In the genomic region with DNA sequence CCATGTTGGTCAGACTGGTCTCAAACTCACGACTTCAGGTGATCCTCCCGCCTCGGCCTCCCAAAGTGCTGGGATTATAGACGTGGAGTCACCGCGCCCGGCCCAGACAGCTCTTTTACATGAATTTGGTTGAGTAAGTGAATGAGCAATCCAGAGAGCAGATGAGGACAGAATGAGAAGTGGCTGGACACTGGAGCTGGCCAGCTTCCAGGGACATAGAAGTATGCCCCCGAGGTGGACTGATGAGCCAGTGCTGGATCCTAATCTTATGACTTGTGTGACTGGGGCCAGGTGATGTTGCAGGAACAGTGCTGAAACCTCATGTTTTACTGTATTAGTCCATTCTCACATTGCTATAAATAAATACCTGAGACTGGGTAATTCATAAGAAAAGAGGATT, we compare ENCODE assay signal across 17 cellular contexts. TPM values are rescaled to one million over a fixed set of nuclear protein-coding genes. Genes with fewer than 3 reads are reported as not detected.
"Had no signal": no experiment of that assay in that cellular context is flagged by ENCODE, and none has a peak within 500 bp of the region (broad histone marks: within the 10 kb centered on the region; RNA-seq: fewer than 3 reads in every experiment).

No MANE protein-coding gene starts in this region.

- H3K27me3 Mint-ChIP-seq: activated CD4-positive, alpha-beta memory T cell treated with anti-CD3 and anti-CD28 coated beads, Interleukin-2, amount 10 ng/mL, durations not matched to agents 7 days and 5 days; activated CD4-positive, alpha-beta T cell treated with anti-CD3 and anti-CD28 coated beads for 36 hours; activated naive CD4-positive, alpha-beta T cell treated with anti-CD3 and anti-CD28 coated beads, Interleukin-2, amount 10 ng/mL, durations not matched to agents 7 days and 5 days had no signal

- H3K27me3 ChIP-seq: right atrium auricular region, suprapubic skin had no signal

- ATAC-seq: activated CD4-positive, alpha-beta T cell treated with anti-CD3 and anti-CD28 coated beads for 36 hours; esophagus mucosa; natural killer cell treated with Interleukin-12 subunit alpha and Interleukin-12 subunit beta and Interleukin-15 and Interleukin-18, amount 100 ng/mL, for 72 hours; stimulated activated naive CD8-positive, alpha-beta T cell treated with anti-CD3 and anti-CD28 coated beads, Interleukin-15, Interleukin-2, amounts not matched to agents 100 U/mL and 50 U/mL, for 24 hours had no signal

- H3K36me3 ChIP-seq: right atrium auricular region, suprapubic skin had no signal

- H3K4me1 ChIP-seq: right atrium auricular region, suprapubic skin had no signal

- H3K4me3 Mint-ChIP-seq: activated CD4-positive, alpha-beta memory T cell treated with anti-CD3 and anti-CD28 coated beads, Interleukin-2, amount 10 ng/mL, durations not matched to agents 7 days and 5 days; activated CD4-positive, alpha-beta T cell treated with anti-CD3 and anti-CD28 coated beads for 36 hours; activated naive CD4-positive, alpha-beta T cell treated with anti-CD3 and anti-CD28 coated beads, Interleukin-2, amount 10 ng/mL, durations not matched to agents 7 days and 5 days; activated T-cell treated with anti-CD3 and anti-CD28 coated beads, Interleukin-2, amount 50 U/mL, for 24 hours; natural killer cell treated with Interleukin-12 subunit alpha and Interleukin-12 subunit beta and Interleukin-15 and Interleukin-18, amount 100 ng/mL, for 72 hours; type B pancreatic cell had no signal

- H3K27ac Mint-ChIP-seq: activated CD4-positive, alpha-beta memory T cell treated with anti-CD3 and anti-CD28 coated beads, Interleukin-2, amount 10 ng/mL, durations not matched to agents 7 days and 5 days; activated CD4-positive, alpha-beta T cell treated with anti-CD3 and anti-CD28 coated beads for 36 hours; activated naive CD4-positive, alpha-beta T cell treated with anti-CD3 and anti-CD28 coated beads, Interleukin-2, amount 10 ng/mL, durations not matched to agents 7 days and 5 days; activated T-cell treated with anti-CD3 and anti-CD28 coated beads, Interleukin-2, amount 50 U/mL, for 24 hours; natural killer cell treated with Interleukin-12 subunit alpha and Interleukin-12 subunit beta and Interleukin-15 and Interleukin-18, amount 100 ng/mL, for 72 hours; type B pancreatic cell had no signal

- H3K9me3 ChIP-seq: right atrium auricular region, suprapubic skin had no signal

- H3K4me3 ChIP-seq: right atrium auricular region, skin epidermis, suprapubic skin had no signal

- H3K27ac ChIP-seq: right atrium auricular region, skin epidermis, suprapubic skin had no signal

- H3K9me3 Mint-ChIP-seq: activated CD4-positive, alpha-beta memory T cell treated with anti-CD3 and anti-CD28 coated beads, Interleukin-2, amount 10 ng/mL, durations not matched to agents 7 days and 5 days; activated naive CD4-positive, alpha-beta T cell treated with anti-CD3 and anti-CD28 coated beads, Interleukin-2, amount 10 ng/mL, durations not matched to agents 7 days and 5 days; activated T-cell treated with anti-CD3 and anti-CD28 coated beads, Interleukin-2, amount 50 U/mL, for 24 hours; natural killer cell treated with Interleukin-12 subunit alpha and Interleukin-12 subunit beta and Interleukin-15 and Interleukin-18, amount 100 ng/mL, for 72 hours; type B pancreatic cell had no signal

- H3K36me3 Mint-ChIP-seq: activated naive CD4-positive, alpha-beta T cell treated with anti-CD3 and anti-CD28 coated beads, Interleukin-2, amount 10 ng/mL, durations not matched to agents 7 days and 5 days; natural killer cell treated with Interleukin-12 subunit alpha and Interleukin-12 subunit beta and Interleukin-15 and Interleukin-18, amount 100 ng/mL, for 72 hours; type B pancreatic cell had no signal

- DNase-seq: activated CD4-positive, alpha-beta memory T cell treated with anti-CD3 and anti-CD28 coated beads, Interleukin-2, amount 10 ng/mL, durations not matched to agents 7 days and 5 days; activated CD4-positive, alpha-beta T cell treated with anti-CD3 and anti-CD28 coated beads for 36 hours; activated naive CD4-positive, alpha-beta T cell treated with anti-CD3 and anti-CD28 coated beads, Interleukin-2, amount 10 ng/mL, durations not matched to agents 7 days and 5 days; activated T-cell treated with anti-CD3 and anti-CD28 coated beads, Interleukin-2, amount 50 U/mL, for 24 hours; hypothalamus; nucleus accumbens; stimulated activated CD4-positive, alpha-beta T cell treated with anti-CD3 and anti-CD28 coated beads, Interleukin-4, amount 100 ng/mL, for 4 hours; stimulated activated CD8-positive, alpha-beta memory T cell treated with anti-CD3 and anti-CD28 coated beads, Interleukin-4, amount 100 ng/mL, for 48 hours; stimulated activated naive CD8-positive, alpha-beta T cell treated with anti-CD3 and anti-CD28 coated beads, Interleukin-15, Interleukin-2, amounts not matched to agents 100 U/mL and 50 U/mL, for 24 hours had no signal

- H3K4me1 Mint-ChIP-seq: activated CD4-positive, alpha-beta memory T cell treated with anti-CD3 and anti-CD28 coated beads, Interleukin-2, amount 10 ng/mL, durations not matched to agents 7 days and 5 days; activated naive CD4-positive, alpha-beta T cell treated with anti-CD3 and anti-CD28 coated beads, Interleukin-2, amount 10 ng/mL, durations not matched to agents 7 days and 5 days had no signal

RNA-seq across cellular contexts. Expression of a gene that starts 35.9 kb away (rescaled TPM):
- total RNA-seq: activated CD4-positive, alpha-beta memory T cell treated with anti-CD3 and anti-CD28 coated beads, Interleukin-2, amount 10 ng/mL, durations not matched to agents 7 days and 5 days; activated CD4-positive, alpha-beta T cell treated with anti-CD3 and anti-CD28 coated beads for 36 hours; esophagus mucosa; fibroblast of villous mesenchyme; natural killer cell treated with Interleukin-12 subunit alpha and Interleukin-12 subunit beta and Interleukin-15 and Interleukin-18, amount 100 ng/mL, for 72 hours; T-helper 1 cell treated with Interleukin-12 subunit alpha and Interleukin-12 subunit beta and Interleukin-4 antibody, amounts not matched to agents 30 ng/mL and 1 ng/mL, for 36 hours had no signal
